Comparison of ENCODE assay signal across 12 cellular contexts in the genomic region with DNA sequence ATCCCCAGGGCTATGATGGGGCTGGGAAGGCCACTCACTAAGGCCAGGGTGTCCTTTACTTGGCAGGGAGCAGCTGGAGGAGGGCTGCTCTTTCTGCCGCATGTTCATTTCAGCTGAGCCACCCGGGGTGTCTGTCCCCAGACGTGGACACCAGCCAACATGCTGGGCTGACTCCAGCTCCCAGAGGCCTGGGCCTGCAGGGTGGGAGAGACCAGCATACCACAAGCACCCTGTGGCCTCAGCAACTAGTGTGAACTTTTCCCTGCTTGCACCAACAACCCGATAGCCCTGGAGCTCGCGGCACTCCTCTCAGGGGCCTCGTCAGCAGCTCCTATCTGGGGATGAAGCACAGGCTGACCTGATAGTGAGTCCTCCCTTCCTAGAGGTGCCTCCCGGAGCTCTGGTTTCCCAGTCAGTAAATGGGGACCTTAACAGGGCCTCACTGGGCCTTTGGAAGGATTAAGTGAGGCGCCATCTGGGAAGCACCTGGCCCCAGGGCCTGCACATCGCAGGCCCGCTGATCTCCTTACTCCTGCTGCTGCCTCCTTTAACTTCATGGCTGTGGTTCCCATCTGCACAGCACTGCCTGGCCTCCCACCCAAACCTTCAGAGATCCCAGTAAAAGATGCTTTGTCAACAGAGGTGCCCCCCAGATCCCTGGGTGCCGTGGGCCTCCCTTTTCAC.
DNase-seq lines count a peak whose midpoint lies in the region; ATAC-seq and TF ChIP-seq lines count a peak whose summit lies in the region.
"Had no signal": no experiment of that assay in that cellular context is flagged by ENCODE, and none has a peak within 500 bp of the region (broad histone marks: within the 10 kb centered on the region; RNA-seq: fewer than 3 reads in every experiment).

No MANE protein-coding gene starts in this region.

- no peak overlapping the region for H3K4me3 Mint-ChIP-seq in effector memory CD8-positive, alpha-beta T cell

- H3K36me3 ChIP-seq in left ventricle myocardium inferior: no peaks in the 10 kb centered on the region

- peak overlapping the region; percentile 0 for H3K4me3 ChIP-seq in left ventricle myocardium inferior

- no peaks in the 10 kb centered on the region for H3K4me1 Mint-ChIP-seq in effector memory CD8-positive, alpha-beta T cell (ENCODE audit: low read depth in 2 of 2)

- intact Hi-C loops in left ventricle myocardium inferior (cut with micrococcal nuclease): loop anchor here (10.0 kb wide), 1 partner anchor 76 kb away; no protein-coding TSS in a partner anchor
- intact Hi-C loops in sciatic nerve (cut with DNase I): no loop called here

- no peaks in the 10 kb centered on the region for H3K9me3 ChIP-seq in left ventricle myocardium inferior (replicated peaks)

- H3K27me3 ChIP-seq in left ventricle myocardium inferior (ENCODE audit: low read depth): no peaks in the 10 kb centered on the region

- peaks cover 0 to 36% of the 10 kb centered on the region in 2 donors for H3K27me3 Mint-ChIP-seq in effector memory CD8-positive, alpha-beta T cell

- H3K27ac Mint-ChIP-seq in effector memory CD8-positive, alpha-beta T cell: no peak overlapping the region

- ATAC-seq in SK-N-SH treated with all-trans-retinoic acid at 6 μM for 48 hours (peak; percentile 47; the same call in 2 of the 3 replicates), sciatic nerve (peak; percentile 54), HG03442 (IDR thresholded peaks at IDR 0.05; ENCODE audit: unreplicated experiment) (no peak), omental fat pad (ENCODE audit: low FRiP score) (no peak)
- ATAC-seq in effector memory CD8-positive, alpha-beta T cell (replicated peaks): no peak

- in situ Hi-C loops in G401 (cut with HindIII; ENCODE audit: low sequenced_read_pairs): no loop called here

- no peaks in the 10 kb centered on the region for H3K9me3 Mint-ChIP-seq in effector memory CD8-positive, alpha-beta T cell

- TF ChIP-seq CTCF in left ventricle myocardium inferior (IDR thresholded peaks at IDR 0.05; ENCODE audit: borderline replicate concordance) (no peak), omental fat pad (IDR thresholded peaks at IDR 0.05) (no peak)

- H3K36me3 Mint-ChIP-seq in effector memory CD8-positive, alpha-beta T cell (ENCODE audit: insufficient read depth): no peaks in the 10 kb centered on the region

- peak overlapping the region; percentile 88 for H3K27ac ChIP-seq in left ventricle myocardium inferior (replicated peaks)

- H3K4me1 ChIP-seq in left ventricle myocardium inferior: peaks cover 99% of the 10 kb centered on the region

- DNase-seq in G401 (ENCODE audit: low spot score): peak; percentile 40
- peak; percentile 81 for DNase-seq in left ventricle myocardium inferior
- peak; percentile 61 for DNase-seq in sciatic nerve (ENCODE audit: low spot score)
- DNase-seq in NCI-H1694 treated with DMSO at 0.1 percent for 48 hours (lab: John Stamatoyannopoulos, UW): no peak
- no peak for DNase-seq in omental fat pad (ENCODE audit: low spot score)
- no peak for DNase-seq in effector memory CD8-positive, alpha-beta T cell
- DNase-seq: activated naive CD4-positive, alpha-beta T cell; DMS79; NCI-H2107; small intestine had no signal

TF ChIP-seq in SK-N-SH treated with all-trans-retinoic acid at 6 μM for 48 hours, 23 proteins besides CTCF, POLR2A, EP300 and RAD21:
- TF ChIP-seq BACH2 (CRISPR knock-in tag; IDR thresholded peaks at IDR 0.05; ENCODE audit: borderline replicate concordance): no peak
- no peak for TF ChIP-seq PPARA (CRISPR knock-in tag; IDR thresholded peaks at IDR 0.05; ENCODE audit: borderline replicate concordance)
- no peak for TF ChIP-seq SNAI2 (CRISPR knock-in tag; IDR thresholded peaks at IDR 0.05)
- TF ChIP-seq, protein P1, sequence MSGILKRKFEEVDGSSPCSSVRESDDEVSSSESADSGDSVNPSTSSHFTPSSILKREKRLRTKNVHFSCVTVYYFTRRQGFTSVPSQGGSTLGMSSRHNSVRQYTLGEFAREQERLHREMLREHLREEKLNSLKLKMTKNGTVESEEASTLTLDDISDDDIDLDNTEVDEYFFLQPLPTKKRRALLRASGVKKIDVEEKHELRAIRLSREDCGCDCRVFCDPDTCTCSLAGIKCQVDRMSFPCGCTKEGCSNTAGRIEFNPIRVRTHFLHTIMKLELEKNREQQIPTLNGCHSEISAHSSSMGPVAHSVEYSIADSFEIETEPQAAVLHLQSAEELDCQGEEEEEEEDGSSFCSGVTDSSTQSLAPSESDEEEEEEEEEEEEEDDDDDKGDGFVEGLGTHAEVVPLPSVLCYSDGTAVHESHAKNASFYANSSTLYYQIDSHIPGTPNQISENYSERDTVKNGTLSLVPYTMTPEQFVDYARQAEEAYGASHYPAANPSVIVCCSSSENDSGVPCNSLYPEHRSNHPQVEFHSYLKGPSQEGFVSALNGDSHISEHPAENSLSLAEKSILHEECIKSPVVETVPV (CRISPR knock-in tag; IDR thresholded peaks at IDR 0.05): no peak
- TF ChIP-seq TOX (CRISPR knock-in tag; IDR thresholded peaks at IDR 0.05; ENCODE audit: borderline replicate concordance): no peak

Comparison
In these comparisons a context has a peak if more than half of its experiments do, and no peak if none do; other contexts are left out.
1. DNase-seq: peak in G401 (single experiment), left ventricle myocardium inferior (single experiment) and sciatic nerve (single experiment); none in NCI-H1694 treated with DMSO at 0.1 percent for 48 hours (single experiment), omental fat pad (single experiment) and effector memory CD8-positive, alpha-beta T cell (0 of 3).
2. ATAC-seq: peak in SK-N-SH treated with all-trans-retinoic acid at 6 μM for 48 hours (single experiment) and sciatic nerve (single experiment); none in HG03442 (single experiment), omental fat pad (single experiment) and effector memory CD8-positive, alpha-beta T cell (single experiment).